In the genomic region with DNA sequence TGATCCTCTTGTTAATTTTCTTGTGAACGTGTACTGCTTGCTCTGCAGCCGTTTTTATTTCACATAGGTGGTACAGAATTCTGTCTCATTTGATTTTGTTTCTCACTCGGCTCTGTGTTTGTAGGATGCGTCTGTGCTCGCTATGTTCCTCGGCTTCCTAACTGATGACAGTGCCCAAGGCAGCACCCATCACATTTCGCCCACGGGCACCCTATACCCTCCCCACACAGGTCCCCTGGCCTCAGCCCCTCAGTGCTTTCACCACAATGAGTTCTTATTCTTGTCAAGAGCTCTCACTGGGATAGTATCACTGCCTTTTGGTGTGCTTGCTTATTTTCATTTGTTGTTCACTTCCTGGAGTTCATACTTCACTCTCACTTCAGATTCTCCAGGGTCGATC, we compare ENCODE assay signal across 36 cellular contexts. TPM values are rescaled to one million over a fixed set of nuclear protein-coding genes. Genes with fewer than 3 reads are reported as not detected.
"Had no signal": no experiment of that assay in that cellular context is flagged by ENCODE, and none has a peak within 500 bp of the region (broad histone marks: within the 10 kb centered on the region; RNA-seq: fewer than 3 reads in every experiment).

No MANE protein-coding gene starts in this region.

- H3K36me3 ChIP-seq: brain microvascular endothelial cell, esophagus squamous epithelium, gastroesophageal sphincter had no signal

- H3K27ac ChIP-seq: brain microvascular endothelial cell, epithelial cell of prostate, esophagus squamous epithelium, gastroesophageal sphincter, heart right ventricle had no signal

- H3K9me3 ChIP-seq: esophagus squamous epithelium, gastroesophageal sphincter, heart right ventricle had no signal

- H3K4me3 ChIP-seq: esophagus squamous epithelium, gastroesophageal sphincter, heart right ventricle had no signal

- DNase-seq: activated CD4-positive, alpha-beta memory T cell treated with anti-CD3 and anti-CD28 coated beads for 36 hours; activated CD4-positive, alpha-beta T cell treated with anti-CD3 and anti-CD28 coated beads for 36 hours; activated CD4-positive, alpha-beta T cell treated with anti-CD3 and anti-CD28 coated beads, Interleukin-2, amount 10 ng/mL, durations not matched to agents 24 days and 14 days; activated CD4-positive, CD25-positive, alpha-beta regulatory T cell; activated CD4-positive, CD25-positive, alpha-beta regulatory T cell treated with anti-CD3 and anti-CD28 coated beads, Interleukin-2, amount 50 U/mL, for 72 hours; activated CD8-positive, alpha-beta memory T cell treated with anti-CD3 and anti-CD28 coated beads, Interleukin-2, amount 10 ng/mL, durations not matched to agents 7 days and 5 days; activated CD8-positive, alpha-beta memory T cell treated with anti-CD3 and anti-CD28 coated beads, Interleukin-2, amount 50 U/mL, for 4 hours; activated effector memory CD4-positive, alpha-beta T cell treated with anti-CD3 and anti-CD28 coated beads, Interleukin-2, amount 50 U/mL, for 16 hours; activated naive CD4-positive, alpha-beta T cell treated with anti-CD3 and anti-CD28 coated beads for 36 hours; activated T-cell treated with anti-CD3 and anti-CD28 coated beads, Interleukin-2, amount 50 U/mL, for 1 hour; activated T-cell treated with anti-CD3 and anti-CD28 coated beads, Interleukin-2, amount 50 U/mL, for 48 hours; anterior cingulate cortex; caudate nucleus; cortex of kidney; effector CD4-positive, alpha-beta T cell; effector memory CD8-positive, alpha-beta T cell; esophagus squamous epithelium; heart right ventricle had no signal

- H3K27me3 ChIP-seq: brain microvascular endothelial cell, esophagus squamous epithelium, gastroesophageal sphincter, heart right ventricle had no signal

- H3K4me3 Mint-ChIP-seq: activated CD4-positive, alpha-beta memory T cell treated with anti-CD3 and anti-CD28 coated beads for 36 hours; activated CD4-positive, alpha-beta T cell treated with anti-CD3 and anti-CD28 coated beads for 36 hours; activated CD4-positive, alpha-beta T cell treated with anti-CD3 and anti-CD28 coated beads, Interleukin-2, amount 10 ng/mL, durations not matched to agents 24 days and 14 days; activated CD8-positive, alpha-beta memory T cell treated with anti-CD3 and anti-CD28 coated beads, Interleukin-2, amount 10 ng/mL, durations not matched to agents 7 days and 5 days; activated CD8-positive, alpha-beta T cell treated with anti-CD3 and anti-CD28 coated beads, Interleukin-2, amount 10 ng/mL, durations not matched to agents 7 days and 5 days; activated naive CD4-positive, alpha-beta T cell treated with anti-CD3 and anti-CD28 coated beads for 36 hours; activated naive CD8-positive, alpha-beta T cell; activated T-helper 1 cell treated with anti-CD3 and anti-CD28 coated beads, Interleukin-12 subunit alpha, Interleukin-12 subunit beta, Interleukin-2, Interleukin-4 antibody, amounts not matched to agents 30 ng/mL and 10 ng/mL and 1 ng/mL, durations not matched to agents 14 hours and 24 hours and 36 hours; effector memory CD8-positive, alpha-beta T cell had no signal

- H3K27ac Mint-ChIP-seq: activated CD4-positive, alpha-beta memory T cell treated with anti-CD3 and anti-CD28 coated beads for 36 hours; activated CD4-positive, alpha-beta T cell treated with anti-CD3 and anti-CD28 coated beads for 36 hours; activated CD4-positive, alpha-beta T cell treated with anti-CD3 and anti-CD28 coated beads, Interleukin-2, amount 10 ng/mL, durations not matched to agents 24 days and 14 days; activated CD8-positive, alpha-beta memory T cell treated with anti-CD3 and anti-CD28 coated beads, Interleukin-2, amount 10 ng/mL, durations not matched to agents 7 days and 5 days; activated CD8-positive, alpha-beta T cell treated with anti-CD3 and anti-CD28 coated beads, Interleukin-2, amount 10 ng/mL, durations not matched to agents 7 days and 5 days; activated naive CD4-positive, alpha-beta T cell treated with anti-CD3 and anti-CD28 coated beads for 36 hours; activated naive CD8-positive, alpha-beta T cell; activated T-helper 1 cell treated with anti-CD3 and anti-CD28 coated beads, Interleukin-12 subunit alpha, Interleukin-12 subunit beta, Interleukin-2, Interleukin-4 antibody, amounts not matched to agents 30 ng/mL and 10 ng/mL and 1 ng/mL, durations not matched to agents 14 hours and 24 hours and 36 hours; activated T-helper 2 cell treated with anti-CD3 and anti-CD28 coated beads, Interferon-gamma antibody, Interleukin-2, Interleukin-4, amounts not matched to agents 10 μg/mL and 5 μg/mL and 100 μg/mL, durations not matched to agents 14 hours and 24 hours and 36 hours had no signal

- H3K4me1 Mint-ChIP-seq: activated CD4-positive, alpha-beta T cell treated with anti-CD3 and anti-CD28 coated beads for 36 hours; activated CD4-positive, alpha-beta T cell treated with anti-CD3 and anti-CD28 coated beads, Interleukin-2, amount 10 ng/mL, durations not matched to agents 24 days and 14 days; activated CD8-positive, alpha-beta memory T cell treated with anti-CD3 and anti-CD28 coated beads, Interleukin-2, amount 10 ng/mL, durations not matched to agents 7 days and 5 days had no signal

- H3K9me3 Mint-ChIP-seq: activated CD4-positive, alpha-beta memory T cell treated with anti-CD3 and anti-CD28 coated beads for 36 hours; activated CD4-positive, alpha-beta T cell treated with anti-CD3 and anti-CD28 coated beads, Interleukin-2, amount 10 ng/mL, durations not matched to agents 24 days and 14 days; activated naive CD4-positive, alpha-beta T cell treated with anti-CD3 and anti-CD28 coated beads for 36 hours; activated T-helper 1 cell treated with anti-CD3 and anti-CD28 coated beads, Interleukin-12 subunit alpha, Interleukin-12 subunit beta, Interleukin-2, Interleukin-4 antibody, amounts not matched to agents 30 ng/mL and 10 ng/mL and 1 ng/mL, durations not matched to agents 14 hours and 24 hours and 36 hours; activated T-helper 2 cell treated with anti-CD3 and anti-CD28 coated beads, Interferon-gamma antibody, Interleukin-2, Interleukin-4, amounts not matched to agents 10 μg/mL and 5 μg/mL and 100 μg/mL, durations not matched to agents 14 hours and 24 hours and 36 hours; effector memory CD8-positive, alpha-beta T cell had no signal

- ATAC-seq: activated CD4-positive, alpha-beta T cell treated with anti-CD3 and anti-CD28 coated beads for 36 hours; activated CD8-positive, alpha-beta memory T cell treated with anti-CD3 and anti-CD28 coated beads, Interleukin-2, amount 10 ng/mL, durations not matched to agents 7 days and 5 days; activated CD8-positive, alpha-beta T cell treated with anti-CD3 and anti-CD28 coated beads, Interleukin-2, amount 10 ng/mL, durations not matched to agents 7 days and 5 days; effector memory CD8-positive, alpha-beta T cell; gastroesophageal sphincter; heart right ventricle had no signal

- H3K27me3 Mint-ChIP-seq: activated CD4-positive, alpha-beta memory T cell treated with anti-CD3 and anti-CD28 coated beads for 36 hours; activated CD4-positive, alpha-beta T cell treated with anti-CD3 and anti-CD28 coated beads for 36 hours; activated CD4-positive, alpha-beta T cell treated with anti-CD3 and anti-CD28 coated beads, Interleukin-2, amount 10 ng/mL, durations not matched to agents 24 days and 14 days; activated CD8-positive, alpha-beta memory T cell treated with anti-CD3 and anti-CD28 coated beads, Interleukin-2, amount 10 ng/mL, durations not matched to agents 7 days and 5 days; activated naive CD8-positive, alpha-beta T cell; effector memory CD8-positive, alpha-beta T cell had no signal

- H3K4me1 ChIP-seq: esophagus squamous epithelium, gastroesophageal sphincter, heart right ventricle had no signal

RNA-seq across cellular contexts. Expression of a gene that starts 28.1 kb away (rescaled TPM):
- total RNA-seq: activated CD4-positive, alpha-beta memory T cell treated with anti-CD3 and anti-CD28 coated beads for 36 hours; activated CD4-positive, alpha-beta T cell treated with anti-CD3 and anti-CD28 coated beads for 36 hours; activated CD4-positive, alpha-beta T cell treated with anti-CD3 and anti-CD28 coated beads, Interleukin-2, amount 10 ng/mL, durations not matched to agents 24 days and 14 days; activated CD8-positive, alpha-beta memory T cell treated with anti-CD3 and anti-CD28 coated beads for 36 hours; activated CD8-positive, alpha-beta memory T cell treated with anti-CD3 and anti-CD28 coated beads, Interleukin-2, amount 10 ng/mL, durations not matched to agents 7 days and 5 days; activated CD8-positive, alpha-beta T cell treated with anti-CD3 and anti-CD28 coated beads, Interleukin-2, amount 10 ng/mL, durations not matched to agents 7 days and 5 days; activated naive CD4-positive, alpha-beta T cell treated with anti-CD3 and anti-CD28 coated beads for 36 hours; activated T-helper 1 cell treated with anti-CD3 and anti-CD28 coated beads, Interleukin-12 subunit alpha, Interleukin-12 subunit beta, Interleukin-2, Interleukin-4 antibody, amounts not matched to agents 30 ng/mL and 10 ng/mL and 1 ng/mL, durations not matched to agents 14 hours and 24 hours and 36 hours; activated T-helper 2 cell treated with anti-CD3 and anti-CD28 coated beads, Interferon-gamma antibody, Interleukin-2, Interleukin-4, amounts not matched to agents 10 μg/mL and 5 μg/mL and 100 μg/mL, durations not matched to agents 14 hours and 24 hours and 36 hours; astrocyte; chondrocyte; dermis blood vessel endothelial cell; endothelial cell of umbilical vein; esophagus squamous epithelium; fibroblast of lung; fibroblast of villous mesenchyme; gastroesophageal sphincter; glomerular endothelial cell; heart right ventricle; T-helper 1 cell treated with Interleukin-12 subunit alpha and Interleukin-12 subunit beta and Interleukin-4 antibody, amounts not matched to agents 30 ng/mL and 1 ng/mL, for 36 hours had no signal
- polyA plus RNA-seq: adipose tissue, endothelial cell of umbilical vein, esophagus, fibroblast of lung, heart right ventricle had no signal
